In the genomic region with DNA sequence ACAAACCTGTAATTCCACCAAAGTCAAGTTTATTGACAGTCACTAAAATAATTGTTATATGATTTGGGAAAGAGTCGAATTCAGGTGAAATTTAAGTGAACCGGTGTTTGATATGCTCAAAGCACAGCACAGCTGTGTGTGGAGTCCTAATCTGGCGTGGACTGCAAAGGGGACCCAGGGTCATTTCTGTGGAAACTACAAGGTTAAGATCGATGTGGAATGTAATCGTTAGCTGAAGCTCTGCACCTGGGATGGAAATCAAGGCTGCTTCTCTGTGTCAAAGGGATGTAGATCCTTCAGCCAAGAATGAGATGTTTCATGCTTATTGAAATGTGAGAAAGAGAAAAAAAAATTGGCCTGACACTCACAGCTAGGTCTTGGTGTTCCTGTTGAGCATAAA, we compare ENCODE assay signal across 1 cellular context.
TF ChIP-seq lines count a peak whose summit lies in the region.

No MANE protein-coding gene starts in this region.

TF ChIP-seq in K562, 482 proteins besides CTCF, POLR2A, EP300 and RAD21:
- no peak for TF ChIP-seq ZNF444 (CRISPR knock-in tag; IDR thresholded peaks at IDR 0.05)
